17 cellular contexts compared by ENCODE assay signal in the genomic region with DNA sequence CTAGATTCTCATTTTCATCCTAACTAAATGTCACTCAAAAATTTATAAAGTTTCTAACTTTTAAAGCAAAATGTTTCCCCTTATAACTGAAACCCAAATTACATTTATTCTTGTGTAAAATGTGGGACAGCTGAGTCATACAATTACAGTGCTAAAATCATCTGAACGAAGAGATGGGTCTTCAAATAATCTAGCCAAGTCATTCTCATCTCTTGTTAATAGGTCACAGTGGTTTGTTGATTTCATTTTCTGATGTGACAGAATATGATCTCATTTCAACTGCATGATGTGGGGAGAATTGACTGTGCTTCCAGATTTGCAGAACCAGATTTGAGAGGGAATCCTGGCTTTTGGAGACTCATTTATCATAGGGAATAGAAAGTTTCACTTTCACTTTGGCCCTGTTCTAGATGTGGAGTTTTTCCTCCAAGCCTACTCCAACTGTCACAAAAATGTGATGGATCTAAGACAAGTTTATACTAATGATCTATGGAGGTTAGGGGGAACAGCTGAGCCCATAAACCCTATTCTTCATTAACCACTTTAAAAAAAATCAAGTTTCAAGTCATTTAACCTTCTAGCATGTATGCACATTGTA.
DNase-seq lines count a peak whose midpoint lies in the region; ATAC-seq and TF ChIP-seq lines count a peak whose summit lies in the region.
"Had no signal": no experiment of that assay in that cellular context is flagged by ENCODE, and none has a peak within 500 bp of the region (broad histone marks: within the 10 kb centered on the region; RNA-seq: fewer than 3 reads in every experiment).

No MANE protein-coding gene starts in this region.

- H3K27me3 ChIP-seq in MM.1S (replicated peaks; ENCODE audit: insufficient read depth, low read length) (no peaks in the 10 kb centered on the region), endocrine pancreas (ENCODE audit: control insufficient read depth, insufficient read depth, low read length) (no peaks in the 10 kb centered on the region)
- H3K27me3 ChIP-seq: neutrophil had no signal

- no peak for TF ChIP-seq CTCF in MM.1S (IDR thresholded peaks at IDR 0.05; ENCODE audit: low read length)

- H3K9me3 Mint-ChIP-seq in activated T-cell treated with anti-CD3 and anti-CD28 coated beads, Interleukin-2, amount 50 U/mL, for 4 hours: no peaks in the 10 kb centered on the region
- H3K9me3 Mint-ChIP-seq: activated T-helper 1 cell treated with anti-CD3 and anti-CD28 coated beads, Interleukin-12 subunit alpha, Interleukin-12 subunit beta, Interleukin-2, Interleukin-4 antibody, amounts not matched to agents 30 ng/mL and 10 ng/mL and 1 ng/mL, durations not matched to agents 14 hours and 24 hours and 36 hours; brain had no signal

- H3K9ac ChIP-seq in MM.1S (ENCODE audit: low read length) (no peak overlapping the region), endocrine pancreas (ENCODE audit: control insufficient read depth, insufficient read depth, low read length) (no peak overlapping the region)

- peak overlapping the region; percentile 13; the same call in 1 of the 2 replicates for H3K4me2 ChIP-seq in MM.1S (ENCODE audit: low read depth, low read length)

- no peak overlapping the region for H2AFZ ChIP-seq in MM.1S (ENCODE audit: low read length)

- peak in 1 of 2 donors; percentile 21 for ATAC-seq in activated T-cell treated with anti-CD3 and anti-CD28 coated beads, Interleukin-2, amount 50 U/mL, for 4 hours
- ATAC-seq in HG03095 (IDR thresholded peaks at IDR 0.05; ENCODE audit: unreplicated experiment): no peak
- ATAC-seq: activated CD4-positive, CD25-positive, alpha-beta regulatory T cell treated with anti-CD3 and anti-CD28 coated beads, Interleukin-2, amount 50 U/mL, for 24 hours; stimulated activated naive CD8-positive, alpha-beta T cell treated with anti-CD3 and anti-CD28 coated beads, Interleukin-15, amount 100 ng/mL, for 72 hours had no signal

- H3K27ac ChIP-seq in MM.1S (ENCODE audit: low read length): no peak overlapping the region
- H3K27ac ChIP-seq: neutrophil had no signal

- no peaks in the 10 kb centered on the region for H3K36me3 Mint-ChIP-seq in activated T-cell treated with anti-CD3 and anti-CD28 coated beads, Interleukin-2, amount 50 U/mL, for 4 hours (ENCODE audit: insufficient read depth)
- H3K36me3 Mint-ChIP-seq: brain, memory B cell had no signal

- H3K9me2 ChIP-seq in MM.1S (replicated peaks; ENCODE audit: insufficient read depth, low read length): no peaks in the 10 kb centered on the region; the same call in 1 of the 2 replicates

- no peaks in the 10 kb centered on the region for H4K20me1 ChIP-seq in MM.1S (ENCODE audit: insufficient read depth, low read length)

- H3K4me3 ChIP-seq in MM.1S (ENCODE audit: low read length): no peak overlapping the region
- H3K4me3 ChIP-seq in endocrine pancreas (ENCODE audit: control insufficient read depth, insufficient read depth, low read length): peak overlapping the region; percentile 6
- H3K4me3 ChIP-seq: HAP-1 had no signal

- peak overlapping the region; percentile 48 for H3K4me3 Mint-ChIP-seq in activated T-cell treated with anti-CD3 and anti-CD28 coated beads, Interleukin-2, amount 50 U/mL, for 4 hours
- H3K4me3 Mint-ChIP-seq: activated T-helper 1 cell treated with anti-CD3 and anti-CD28 coated beads, Interleukin-12 subunit alpha, Interleukin-12 subunit beta, Interleukin-2, Interleukin-4 antibody, amounts not matched to agents 30 ng/mL and 10 ng/mL and 1 ng/mL, durations not matched to agents 14 hours and 24 hours and 36 hours; brain; memory B cell had no signal

- H3K9me3 ChIP-seq in MM.1S (replicated peaks; ENCODE audit: insufficient read depth, low read length) (no peaks in the 10 kb centered on the region), endocrine pancreas (ENCODE audit: control insufficient read depth, low read length) (no peaks in the 10 kb centered on the region)
- H3K9me3 ChIP-seq: HAP-1, neutrophil had no signal

- H3F3A ChIP-seq in MM.1S (ENCODE audit: insufficient read depth, low read length): no peaks in the 10 kb centered on the region

- peaks cover 11% of the 10 kb centered on the region for H3K4me1 Mint-ChIP-seq in activated T-cell treated with anti-CD3 and anti-CD28 coated beads, Interleukin-2, amount 50 U/mL, for 4 hours (ENCODE audit: low read depth)
- H3K4me1 Mint-ChIP-seq: brain had no signal

- no peak for DNase-seq in activated T-cell treated with anti-CD3 and anti-CD28 coated beads, Interleukin-2, amount 50 U/mL, for 4 hours
- DNase-seq in activated T-cell treated with anti-CD3 and anti-CD28 coated beads for 4 hours (no peak), MM.1S (no peak), stromal cell of bone marrow (ENCODE audit: low read depth) (peak; percentile 1), NCI-H1417 (lab: John Stamatoyannopoulos, UW) (no peak), NCI-H510A treated with DMSO at 0.1 percent for 48 hours (lab: John Stamatoyannopoulos, UW) (no peak)
- DNase-seq: NCI-H1417 treated with DMSO at 0.1 percent for 48 hours; NCI-H446; stimulated activated naive CD8-positive, alpha-beta T cell treated with anti-CD3 and anti-CD28 coated beads, Interleukin-15, amount 100 ng/mL, for 72 hours had no signal

- no peaks in the 10 kb centered on the region for H3K79me2 ChIP-seq in MM.1S (ENCODE audit: low read length)

- no peaks in the 10 kb centered on the region for H3K4me1 ChIP-seq in MM.1S (ENCODE audit: low read length)
- no peaks in the 10 kb centered on the region for H3K4me1 ChIP-seq in endocrine pancreas (ENCODE audit: control insufficient read depth, insufficient read depth, low read length)
- H3K4me1 ChIP-seq: HAP-1 had no signal

- H3K27me3 Mint-ChIP-seq in activated T-cell treated with anti-CD3 and anti-CD28 coated beads, Interleukin-2, amount 50 U/mL, for 4 hours (ENCODE audit: low read depth): no peaks in the 10 kb centered on the region
- H3K27me3 Mint-ChIP-seq: brain; memory B cell; stimulated activated naive CD8-positive, alpha-beta T cell treated with anti-CD3 and anti-CD28 coated beads, Interleukin-15, amount 100 ng/mL, for 72 hours had no signal

- H3K36me3 ChIP-seq in MM.1S (replicated peaks; ENCODE audit: insufficient read depth, low read length): no peaks in the 10 kb centered on the region
- H3K36me3 ChIP-seq in endocrine pancreas (ENCODE audit: control insufficient read depth, insufficient read depth, low read length): no peaks in the 10 kb centered on the region
- H3K36me3 ChIP-seq: HAP-1, neutrophil had no signal
